ENCODE assay signal across 20 cellular contexts in the genomic region with DNA sequence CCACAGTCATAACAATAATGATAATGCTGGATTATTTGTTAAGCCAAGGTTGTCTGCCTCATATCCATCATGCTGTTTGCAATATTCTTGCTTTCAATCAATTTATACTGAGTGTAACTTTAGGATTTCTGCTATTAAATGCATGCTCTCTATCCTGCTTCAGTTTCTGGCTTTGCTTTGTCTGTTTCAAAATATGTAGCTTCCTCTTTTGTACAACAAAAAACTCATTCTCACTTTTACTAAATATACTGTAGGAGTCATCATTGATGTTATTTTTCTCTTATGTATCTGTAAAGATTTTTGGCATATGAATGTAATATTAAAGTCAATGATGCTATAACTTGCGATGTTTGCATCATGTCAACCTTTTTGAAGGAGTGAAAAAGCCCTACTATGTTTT.
"Had no signal": no experiment of that assay in that cellular context is flagged by ENCODE, and none has a peak within 500 bp of the region (broad histone marks: within the 10 kb centered on the region; RNA-seq: fewer than 3 reads in every experiment).

No MANE protein-coding gene starts in this region.

- ATAC-seq: activated CD8-positive, alpha-beta T cell treated with anti-CD3 and anti-CD28 coated beads, Interleukin-2, amount 10 ng/mL, durations not matched to agents 7 days and 5 days; gastroesophageal sphincter; pancreas; sciatic nerve; stimulated activated naive CD8-positive, alpha-beta T cell treated with anti-CD3 and anti-CD28 coated beads, Interleukin-15, amount 100 ng/mL, for 72 hours; upper lobe of right lung had no signal

- H3K9me3 ChIP-seq: adrenal gland, gastroesophageal sphincter, pancreas, testis, upper lobe of right lung had no signal

- FAIRE-seq: colon, islet of Langerhans, pancreas had no signal

- H3K4me3 ChIP-seq: adrenal gland, cardiac muscle cell, gastroesophageal sphincter, lung, pancreas, testis, upper lobe of right lung had no signal

- DNase-seq: activated CD4-positive, alpha-beta T cell treated with anti-CD3 and anti-CD28 coated beads, Interleukin-2, amount 10 ng/mL, durations not matched to agents 24 days and 14 days; activated CD4-positive, CD25-positive, alpha-beta regulatory T cell; activated CD8-positive, alpha-beta memory T cell treated with anti-CD3 and anti-CD28 coated beads, Interleukin-2, amount 50 U/mL, for 4 hours; activated CD8-positive, alpha-beta T cell treated with anti-CD3 and anti-CD28 coated beads, Interleukin-2, amount 10 ng/mL, durations not matched to agents 7 days and 5 days; activated effector memory CD4-positive, alpha-beta T cell treated with anti-CD3 and anti-CD28 coated beads, Interleukin-2, amount 50 U/mL, for 16 hours; activated T-cell treated with anti-CD3 and anti-CD28 coated beads, Interleukin-2, amount 50 U/mL, for 48 hours; adrenal gland; erythroblast; naive B cell; pancreas; stimulated activated CD4-positive, alpha-beta T cell treated with anti-CD3 and anti-CD28 coated beads, Interleukin-1b, Interleukin-23, amount 100 ng/mL, for 48 hours; stimulated activated naive CD8-positive, alpha-beta T cell treated with anti-CD3 and anti-CD28 coated beads, Interleukin-15, amount 100 ng/mL, for 72 hours; testis; upper lobe of right lung had no signal

- H3K36me3 ChIP-seq: adrenal gland, cardiac muscle cell, pancreas had no signal

- H3K27me3 ChIP-seq: adrenal gland, cardiac muscle cell, gastroesophageal sphincter, pancreas, testis, upper lobe of right lung had no signal

- H3K27ac ChIP-seq: adrenal gland, cardiac muscle cell, gastroesophageal sphincter, pancreas, testis, upper lobe of right lung had no signal

- H3K4me1 ChIP-seq: adrenal gland, pancreas, testis had no signal
